16 cellular contexts compared by ENCODE assay signal in the genomic region with DNA sequence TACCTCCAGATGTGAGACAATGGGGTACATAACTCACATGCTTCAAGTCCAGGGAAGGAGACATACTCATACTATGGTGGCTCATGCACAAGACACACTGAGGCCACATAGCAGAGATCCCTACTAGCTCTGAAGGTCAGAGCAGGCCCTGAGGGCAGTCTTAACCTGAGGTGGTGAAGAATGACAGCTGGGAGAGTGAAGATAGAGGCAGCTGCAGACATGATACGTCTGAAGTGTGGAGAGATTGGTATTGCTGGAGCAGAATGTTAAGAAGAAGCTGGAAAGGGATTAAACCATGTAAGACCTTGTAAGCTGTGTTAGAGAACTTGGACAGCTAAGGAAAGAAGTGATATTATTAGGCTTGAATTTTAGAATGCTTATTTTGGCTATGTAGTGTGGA.
"Had no signal": no experiment of that assay in that cellular context is flagged by ENCODE, and none has a peak within 500 bp of the region (broad histone marks: within the 10 kb centered on the region; RNA-seq: fewer than 3 reads in every experiment).

No MANE protein-coding gene starts in this region.

- DNase-seq: activated CD4-positive, CD25-positive, alpha-beta regulatory T cell treated with anti-CD3 and anti-CD28 coated beads, Interleukin-2, amount 50 U/mL, for 72 hours; activated CD8-positive, alpha-beta memory T cell treated with anti-CD3 and anti-CD28 coated beads for 24 hours; activated naive CD4-positive, alpha-beta T cell; body of pancreas; central memory CD4-positive, alpha-beta T cell; colonic mucosa; head of caudate nucleus; mesenchymal stem cell; natural killer cell; ovary; stimulated activated CD4-positive, alpha-beta T cell treated with anti-CD3 and anti-CD28 coated beads, Interleukin-4, amount 100 ng/mL, for 24 hours; testis; upper lobe of left lung had no signal

- H3K36me3 ChIP-seq: colonic mucosa, ovary had no signal

- H3K27ac ChIP-seq: body of pancreas, colonic mucosa, ovary, testis, upper lobe of left lung had no signal

- H3K9me3 Mint-ChIP-seq: activated T-helper 17 cell treated with anti-CD3 and anti-CD28 coated beads, Interleukin-2, amount 50 U/mL, for 72 hours; natural killer cell; stimulated activated effector memory CD8-positive, alpha-beta T cell treated with anti-CD3 and anti-CD28 coated beads, Interleukin-12 subunit alpha, Interleukin-12 subunit beta, amount 100 ng/mL, for 72 hours had no signal

- H3K4me1 ChIP-seq: body of pancreas, colonic mucosa, testis, upper lobe of left lung had no signal

- H3K4me3 ChIP-seq: body of pancreas, colonic mucosa, ovary, testis, upper lobe of left lung had no signal

- H3K9me3 ChIP-seq: body of pancreas, colonic mucosa, ovary, testis, upper lobe of left lung had no signal

- H3K27ac Mint-ChIP-seq: activated T-helper 17 cell treated with anti-CD3 and anti-CD28 coated beads, Interleukin-2, amount 50 U/mL, for 72 hours; natural killer cell; stimulated activated effector memory CD8-positive, alpha-beta T cell treated with anti-CD3 and anti-CD28 coated beads, Interleukin-12 subunit alpha, Interleukin-12 subunit beta, amount 100 ng/mL, for 72 hours had no signal

- H3K4me1 Mint-ChIP-seq: activated T-helper 17 cell treated with anti-CD3 and anti-CD28 coated beads, Interleukin-2, amount 50 U/mL, for 72 hours; natural killer cell; stimulated activated effector memory CD8-positive, alpha-beta T cell treated with anti-CD3 and anti-CD28 coated beads, Interleukin-12 subunit alpha, Interleukin-12 subunit beta, amount 100 ng/mL, for 72 hours had no signal

- H3K27me3 Mint-ChIP-seq: activated T-helper 17 cell treated with anti-CD3 and anti-CD28 coated beads, Interleukin-2, amount 50 U/mL, for 72 hours had no signal

- ATAC-seq: activated T-helper 17 cell treated with anti-CD3 and anti-CD28 coated beads, Interleukin-2, amount 50 U/mL, for 72 hours; body of pancreas; natural killer cell; sciatic nerve; stimulated activated effector memory CD8-positive, alpha-beta T cell treated with anti-CD3 and anti-CD28 coated beads, Interleukin-12 subunit alpha, Interleukin-12 subunit beta, amount 100 ng/mL, for 72 hours had no signal

- H3K27me3 ChIP-seq: body of pancreas, colonic mucosa, ovary, testis, upper lobe of left lung had no signal

- H3K4me3 Mint-ChIP-seq: activated T-helper 17 cell treated with anti-CD3 and anti-CD28 coated beads, Interleukin-2, amount 50 U/mL, for 72 hours; natural killer cell; stimulated activated effector memory CD8-positive, alpha-beta T cell treated with anti-CD3 and anti-CD28 coated beads, Interleukin-12 subunit alpha, Interleukin-12 subunit beta, amount 100 ng/mL, for 72 hours had no signal
